In the genomic region with DNA sequence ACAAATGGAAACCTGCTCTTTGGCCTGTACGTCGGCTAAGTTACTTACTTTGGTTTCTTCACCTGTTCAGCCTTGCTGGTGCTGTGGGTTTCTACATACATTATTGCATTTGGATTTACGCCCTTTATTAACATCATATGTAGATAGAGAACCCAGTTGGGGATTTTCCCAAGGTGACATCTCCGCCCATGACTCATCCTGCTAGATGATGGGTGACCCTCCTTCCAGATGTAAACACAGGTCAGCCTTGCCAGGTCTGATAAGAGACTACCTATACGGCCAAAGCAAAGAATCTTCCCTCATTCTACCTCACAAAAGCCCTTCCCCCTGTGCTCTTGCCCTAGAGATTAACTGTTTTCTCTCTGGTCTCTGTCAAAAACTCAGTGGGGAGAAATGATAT, we compare ENCODE assay signal across 18 cellular contexts.
DNase-seq lines count a peak whose midpoint lies in the region; ATAC-seq and TF ChIP-seq lines count a peak whose summit lies in the region.
"Had no signal": no experiment of that assay in that cellular context is flagged by ENCODE, and none has a peak within 500 bp of the region (broad histone marks: within the 10 kb centered on the region; RNA-seq: fewer than 3 reads in every experiment).

No MANE protein-coding gene starts in this region.

- H3K79me2 ChIP-seq in mammary epithelial cell (ENCODE audit: insufficient read depth, low read length), result no peaks in the 10 kb centered on the region

- H2AFZ ChIP-seq in mammary epithelial cell (ENCODE audit: low read depth, low read length), result no peak overlapping the region

- H3K27ac Mint-ChIP-seq in CD8-positive, alpha-beta T cell, result peak overlapping the region; percentile 50
- H3K27ac Mint-ChIP-seq: activated T-cell treated with anti-CD3 and anti-CD28 coated beads, Interleukin-2, amount 50 U/mL, for 24 hours had no signal

- no peak for ATAC-seq in CD8-positive, alpha-beta T cell
- peak; percentile 30 for ATAC-seq in GM19351 (IDR thresholded peaks at IDR 0.05; ENCODE audit: unreplicated experiment)
- ATAC-seq in HG02884 (IDR thresholded peaks at IDR 0.05; ENCODE audit: unreplicated experiment), result peak; percentile 45

- H3K4me3 ChIP-seq in CD8-positive, alpha-beta T cell (ENCODE audit: low read depth, low read length), result no peak overlapping the region
- H3K4me3 ChIP-seq in mammary epithelial cell (replicated peaks in 1 of 3; ENCODE audit: insufficient read depth in 1 of 3, low read depth in 2 of 3, low read length in 3 of 3), result no peak overlapping the region
- no peak overlapping the region for H3K4me3 ChIP-seq in MG63
- H3K4me3 ChIP-seq: ovary, Peyer's patch, transverse colon had no signal

- no peak for DNase-seq in CD8-positive, alpha-beta T cell
- peak; percentile 10 for DNase-seq in mammary epithelial cell
- DNase-seq in COLO829 (ENCODE audit: low spot score), result no peak
- no peak for DNase-seq in GM03348 (ENCODE audit: low spot score)
- DNase-seq in MG63, result no peak
- no peak for DNase-seq in DMS153 treated with DMSO at 0.1 percent for 48 hours (lab: John Stamatoyannopoulos, UW; ENCODE audit: unreplicated experiment)
- DNase-seq: activated CD4-positive, alpha-beta T cell treated with anti-CD3 and anti-CD28 coated beads for 1 hour; activated T-cell treated with anti-CD3 and anti-CD28 coated beads, Interleukin-2, amount 50 U/mL, for 24 hours; anterior cingulate cortex; CD4-positive, alpha-beta memory T cell; NCI-H1105 treated with DMSO at 0.1 percent for 48 hours; NCI-H510A; ovary; Peyer's patch; SW 1271; transverse colon had no signal

- POLR2A ChIA-PET in CD8-positive, alpha-beta T cell (lab: Charles Lee), result no interaction called here

- intact Hi-C loops in CD8-positive, alpha-beta T cell (cut with DNase I, micrococcal nuclease), result no loop called here
- intact Hi-C loops in mammary epithelial cell (cut with micrococcal nuclease), result no loop called here

- H3K9me3 ChIP-seq in CD8-positive, alpha-beta T cell (ENCODE audit: low read length), result no peaks in the 10 kb centered on the region
- H3K9me3 ChIP-seq in mammary epithelial cell (replicated peaks; ENCODE audit: insufficient read depth, low read length) (no peaks in the 10 kb centered on the region), MG63 (no peaks in the 10 kb centered on the region)
- H3K9me3 ChIP-seq: ovary, Peyer's patch, transverse colon had no signal

- CTCF ChIA-PET in CD8-positive, alpha-beta T cell (lab: Charles Lee), result no interaction called here
- CTCF ChIA-PET in mammary epithelial cell (lab: Charles Lee; ENCODE audit: low non-redundant PET), result no interaction called here

- no peaks in the 10 kb centered on the region for H3K9me3 Mint-ChIP-seq in CD8-positive, alpha-beta T cell
- H3K9me3 Mint-ChIP-seq: activated T-cell treated with anti-CD3 and anti-CD28 coated beads, Interleukin-2, amount 50 U/mL, for 24 hours; CD4-positive, alpha-beta memory T cell had no signal

- H3K4me1 Mint-ChIP-seq in CD8-positive, alpha-beta T cell (ENCODE audit: low read depth), result peaks cover 35% of the 10 kb centered on the region

- WGBS in mammary epithelial cell (ENCODE audit: low coverage, missing lambda C conversion rate), result 92% methylated on average over 5 of the region's 5 CpGs

- H3K4me3 Mint-ChIP-seq in CD8-positive, alpha-beta T cell, result no peak overlapping the region
- H3K4me3 Mint-ChIP-seq: activated T-cell treated with anti-CD3 and anti-CD28 coated beads, Interleukin-2, amount 50 U/mL, for 24 hours; CD4-positive, alpha-beta memory T cell had no signal

- no peak overlapping the region for H3K9ac ChIP-seq in mammary epithelial cell (ENCODE audit: insufficient read depth, low read length)

- H4K20me1 ChIP-seq in mammary epithelial cell (ENCODE audit: insufficient read depth, low read length), result no peaks in the 10 kb centered on the region

- dilution Hi-C loops in mammary epithelial cell (cut with HindIII; ENCODE audit: low sequenced_read_pairs), result no loop called here

- no TSS peak for BruUV-seq in mammary epithelial cell (replicated peaks; lab: Mats Ljungman, UMichigan)

- H3K4me2 ChIP-seq in mammary epithelial cell (ENCODE audit: insufficient read depth, low read depth, low read length), result no peak overlapping the region

- in situ Hi-C loops in mammary epithelial cell (cut with MboI; ENCODE audit: low sequenced_read_pairs in 2 of 2), result no loop called here

- H3K27ac ChIP-seq in CD8-positive, alpha-beta T cell (ENCODE audit: low read depth, low read length), result no peak overlapping the region
- peak overlapping the region; percentile 6 for H3K27ac ChIP-seq in mammary epithelial cell (ENCODE audit: insufficient read depth, low read depth, low read length)
- H3K27ac ChIP-seq: ovary, Peyer's patch, transverse colon had no signal

- no peaks in the 10 kb centered on the region for H3K36me3 ChIP-seq in CD8-positive, alpha-beta T cell (ENCODE audit: insufficient read depth, low read length)
- H3K36me3 ChIP-seq in mammary epithelial cell (ENCODE audit: insufficient read depth, low read length) (no peaks in the 10 kb centered on the region), MG63 (no peaks in the 10 kb centered on the region)
- H3K36me3 ChIP-seq: ovary, Peyer's patch, transverse colon had no signal

- H3K4me1 ChIP-seq in CD8-positive, alpha-beta T cell (ENCODE audit: insufficient read depth, low read length), result peaks cover 7% of the 10 kb centered on the region
- peaks cover 15% of the 10 kb centered on the region for H3K4me1 ChIP-seq in mammary epithelial cell (ENCODE audit: insufficient read depth, low read length)
- H3K4me1 ChIP-seq: Peyer's patch had no signal

- no peaks in the 10 kb centered on the region for H3K27me3 Mint-ChIP-seq in CD8-positive, alpha-beta T cell (ENCODE audit: low read depth)
- H3K27me3 Mint-ChIP-seq: activated T-cell treated with anti-CD3 and anti-CD28 coated beads, Interleukin-2, amount 50 U/mL, for 24 hours; CD4-positive, alpha-beta memory T cell had no signal

- no peak for TF ChIP-seq CTCF in CD8-positive, alpha-beta T cell (IDR thresholded peaks at IDR 0.05)
- no peak for TF ChIP-seq CTCF in mammary epithelial cell (conservative IDR thresholded peaks at IDR 0.05 in 1 of 2, IDR thresholded peaks at IDR 0.05 in 1 of 2; ENCODE audit: extremely low read depth in 1 of 2, insufficient read depth in 1 of 2, low read depth in 1 of 2, low read length in 2 of 2)

- no peaks in the 10 kb centered on the region for H3K27me3 ChIP-seq in CD8-positive, alpha-beta T cell (ENCODE audit: insufficient read depth, low read length)
- H3K27me3 ChIP-seq in mammary epithelial cell (ENCODE audit: insufficient read depth, low read length), result no peaks in the 10 kb centered on the region
- H3K27me3 ChIP-seq in MG63, result no peaks in the 10 kb centered on the region
- H3K27me3 ChIP-seq: ovary, Peyer's patch, transverse colon had no signal

- peaks cover 54% of the 10 kb centered on the region for H3K36me3 Mint-ChIP-seq in CD8-positive, alpha-beta T cell
